ENCODE assay signal across 12 cellular contexts in genomic region chr1:183267646-183268431, GRCh38.
DNase-seq lines count a peak whose midpoint lies in the region; ATAC-seq, FAIRE-seq and TF ChIP-seq lines count a peak whose summit lies in the region.
"Had no signal": no experiment of that assay in that cellular context is flagged by ENCODE, and none has a peak within 500 bp of the region (broad histone marks: within the 10 kb centered on the region; RNA-seq: fewer than 3 reads in every experiment).

No MANE protein-coding gene starts in this region.

- peak overlapping the region; percentile 46 for H3K4me2 ChIP-seq in BLaER1
- no peak overlapping the region for H3K4me2 ChIP-seq in fibroblast of lung (ENCODE audit: extremely low read depth, insufficient read depth, low read length)

- H4K20me1 ChIP-seq in BLaER1 (no peaks in the 10 kb centered on the region), fibroblast of lung (ENCODE audit: control insufficient read depth, extremely low read depth, insufficient read depth, low read length) (no peaks in the 10 kb centered on the region)

- ATAC-seq in pancreas: peak in 3 of 4 donors; percentile 31 to 72 (median 50)
- ATAC-seq in HG02840 (IDR thresholded peaks at IDR 0.05; ENCODE audit: low FRiP score, unreplicated experiment): no peak
- no peak for ATAC-seq in HG03139 (IDR thresholded peaks at IDR 0.05; ENCODE audit: unreplicated experiment)
- ATAC-seq in GM21360 (IDR thresholded peaks at IDR 0.05; ENCODE audit: unreplicated experiment): no peak

- H3K27me3 ChIP-seq in BLaER1 (no peaks in the 10 kb centered on the region), fibroblast of lung (ENCODE audit: control insufficient read depth, insufficient read depth, low read length) (no peaks in the 10 kb centered on the region), pancreas (no peaks in the 10 kb centered on the region)

- H3K27ac ChIP-seq in BLaER1 (no peak overlapping the region), fibroblast of lung (ENCODE audit: insufficient read depth, low read length) (peak overlapping the region; percentile 47), pancreas (no peak overlapping the region)

- peak; percentile 90 for DNase-seq in RPMI7951 (ENCODE audit: low read depth)
- peak; percentile 89 to 98 for DNase-seq in fibroblast of lung (ENCODE audit: low read depth in 2 of 2)
- DNase-seq in pancreas: no peak
- DNase-seq in activated CD4-positive, alpha-beta T cell treated with anti-CD3 and anti-CD28 coated beads for 1 hour: no peak
- DNase-seq: activated T-cell treated with anti-CD3 and anti-CD28 coated beads, Interleukin-2, amount 50 U/mL, for 24 hours; immature natural killer cell; NCI-H82 had no signal

- H3K4me3 ChIP-seq in BLaER1: no peak overlapping the region
- no peak overlapping the region for H3K4me3 ChIP-seq in fibroblast of lung (replicated peaks in 1 of 4; ENCODE audit: control extremely low read depth in 1 of 4, insufficient read depth in 1 of 4, low read depth in 3 of 4, low read length in 4 of 4)
- no peak overlapping the region for H3K4me3 ChIP-seq in pancreas

- no peaks in the 10 kb centered on the region for H3K36me3 ChIP-seq in BLaER1
- no peaks in the 10 kb centered on the region for H3K36me3 ChIP-seq in fibroblast of lung (ENCODE audit: control insufficient read depth, insufficient read depth, low read length)
- no peaks in the 10 kb centered on the region for H3K36me3 ChIP-seq in pancreas

- H3K4me1 ChIP-seq in BLaER1: peaks cover 12% of the 10 kb centered on the region
- H3K4me1 ChIP-seq in fibroblast of lung (ENCODE audit: control insufficient read depth, extremely low read depth, insufficient read depth, low read length): peaks cover 16% of the 10 kb centered on the region
- H3K4me1 ChIP-seq in pancreas: no peaks in the 10 kb centered on the region

- intact Hi-C loops in pancreas (cut with DNase I): no loop called here

- FAIRE-seq in pancreas (lab: Jason Lieb, UNC): no peak
- FAIRE-seq: colon had no signal

- H3K79me2 ChIP-seq in fibroblast of lung (ENCODE audit: control insufficient read depth, insufficient read depth, low read length): no peaks in the 10 kb centered on the region

- H3K9me3 ChIP-seq in BLaER1: no peaks in the 10 kb centered on the region
- no peaks in the 10 kb centered on the region for H3K9me3 ChIP-seq in fibroblast of lung (ENCODE audit: control insufficient read depth, insufficient read depth, low read depth, low read length)
- H3K9me3 ChIP-seq in pancreas: no peaks in the 10 kb centered on the region

- H3K9ac ChIP-seq in BLaER1: no peak overlapping the region
- no peak overlapping the region for H3K9ac ChIP-seq in fibroblast of lung (ENCODE audit: insufficient read depth, low read length)

- TF ChIP-seq CTCF in fibroblast of lung (conservative IDR thresholded peaks at IDR 0.05 in 1 of 2, IDR thresholded peaks at IDR 0.05 in 1 of 2; ENCODE audit: low read depth in 1 of 2, low read length in 2 of 2) (no peak), pancreas (IDR thresholded peaks at IDR 0.05) (no peak)

- no peak overlapping the region for H2AFZ ChIP-seq in fibroblast of lung (ENCODE audit: low read length)

- WGBS in pancreas, 2 donors: 57 to 66% methylated on average over 7 of the region's 7 CpGs

Comparison
In these comparisons a context has a peak if more than half of its experiments do, and no peak if none do; other contexts are left out.
1. DNase-seq: peak in RPMI7951 (single experiment) and fibroblast of lung (2 of 2); none in pancreas (0 of 6) and activated CD4-positive, alpha-beta T cell treated with anti-CD3 and anti-CD28 coated beads for 1 hour (single experiment).
2. ATAC-seq: peak in pancreas (3 of 4); none in HG02840 (single experiment), HG03139 (single experiment) and GM21360 (single experiment).